ENCODE assay signal across 33 cellular contexts in the genomic region with DNA sequence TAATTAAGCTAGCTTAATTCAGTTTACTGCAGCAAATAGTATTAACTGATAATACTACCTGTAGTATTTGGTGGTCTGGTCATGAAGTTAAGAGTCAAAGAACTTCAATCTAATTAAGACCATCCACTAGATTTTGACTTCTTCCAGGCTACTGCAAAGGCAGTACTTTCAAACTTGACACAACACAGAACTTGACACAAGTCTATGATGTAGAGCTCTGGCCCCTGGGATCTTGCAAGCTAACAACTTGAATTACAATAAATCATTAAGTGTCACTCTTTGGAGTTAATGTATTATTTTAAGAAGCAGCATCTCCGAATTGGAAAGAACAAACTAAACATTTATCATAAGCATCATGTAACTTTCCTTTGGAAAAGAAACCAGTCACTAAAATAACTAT.
"Had no signal": no experiment of that assay in that cellular context is flagged by ENCODE, and none has a peak within 500 bp of the region (broad histone marks: within the 10 kb centered on the region; RNA-seq: fewer than 3 reads in every experiment).

No MANE protein-coding gene starts in this region.

- H3K27me3 Mint-ChIP-seq: activated CD4-positive, alpha-beta T cell treated with anti-CD3 and anti-CD28 coated beads, Interleukin-2, amount 10 ng/mL, durations not matched to agents 24 days and 14 days; activated T-cell treated with anti-CD3 and anti-CD28 coated beads, Interleukin-2, amount 50 U/mL, for 24 hours; brain had no signal

- H3K4me1 Mint-ChIP-seq: brain had no signal

- H3K4me3 ChIP-seq: adrenal gland, SJCRH30 had no signal

- ATAC-seq: activated CD8-positive, alpha-beta T cell treated with anti-CD3 and anti-CD28 coated beads, Interleukin-2, amount 10 ng/mL, durations not matched to agents 7 days and 5 days; activated naive CD4-positive, alpha-beta T cell treated with anti-CD3 and anti-CD28 coated beads, Interleukin-2, amount 50 U/mL, for 72 hours; Panc1 had no signal

- H3K4me1 ChIP-seq: SJCRH30 had no signal

- H3K9me3 Mint-ChIP-seq: activated CD4-positive, alpha-beta T cell treated with anti-CD3 and anti-CD28 coated beads, Interleukin-2, amount 10 ng/mL, durations not matched to agents 24 days and 14 days; activated naive CD4-positive, alpha-beta T cell treated with anti-CD3 and anti-CD28 coated beads for 36 hours; activated naive CD4-positive, alpha-beta T cell treated with anti-CD3 and anti-CD28 coated beads, Interleukin-2, amount 50 U/mL, for 72 hours; activated T-cell treated with anti-CD3 and anti-CD28 coated beads, Interleukin-2, amount 50 U/mL, for 24 hours; activated T-helper 2 cell treated with anti-CD3 and anti-CD28 coated beads, Interferon-gamma antibody, Interleukin-2, Interleukin-4, amounts not matched to agents 10 μg/mL and 5 μg/mL and 100 μg/mL, durations not matched to agents 14 hours and 24 hours and 36 hours; brain had no signal

- H3K27ac Mint-ChIP-seq: activated CD4-positive, alpha-beta T cell treated with anti-CD3 and anti-CD28 coated beads, Interleukin-2, amount 10 ng/mL, durations not matched to agents 24 days and 14 days; activated CD8-positive, alpha-beta T cell treated with anti-CD3 and anti-CD28 coated beads, Interleukin-2, amount 10 ng/mL, durations not matched to agents 7 days and 5 days; activated naive CD4-positive, alpha-beta T cell treated with anti-CD3 and anti-CD28 coated beads for 36 hours; activated naive CD4-positive, alpha-beta T cell treated with anti-CD3 and anti-CD28 coated beads, Interleukin-2, amount 50 U/mL, for 72 hours; activated T-cell treated with anti-CD3 and anti-CD28 coated beads, Interleukin-2, amount 50 U/mL, for 24 hours; activated T-helper 2 cell treated with anti-CD3 and anti-CD28 coated beads, Interferon-gamma antibody, Interleukin-2, Interleukin-4, amounts not matched to agents 10 μg/mL and 5 μg/mL and 100 μg/mL, durations not matched to agents 14 hours and 24 hours and 36 hours; brain had no signal

- H3K27ac ChIP-seq: adrenal gland, SJCRH30, WERI-Rb-1 had no signal

- H3K27me3 ChIP-seq: adrenal gland, SJCRH30 had no signal

- H3K9me3 ChIP-seq: adrenal gland, SJCRH30 had no signal

- H3K4me3 Mint-ChIP-seq: activated CD4-positive, alpha-beta T cell treated with anti-CD3 and anti-CD28 coated beads, Interleukin-2, amount 10 ng/mL, durations not matched to agents 24 days and 14 days; activated CD8-positive, alpha-beta T cell treated with anti-CD3 and anti-CD28 coated beads, Interleukin-2, amount 10 ng/mL, durations not matched to agents 7 days and 5 days; activated naive CD4-positive, alpha-beta T cell treated with anti-CD3 and anti-CD28 coated beads for 36 hours; activated T-cell treated with anti-CD3 and anti-CD28 coated beads, Interleukin-2, amount 50 U/mL, for 24 hours; brain had no signal

- DNase-seq: activated CD4-positive, alpha-beta T cell treated with anti-CD3 and anti-CD28 coated beads, Interleukin-2, amount 10 ng/mL, durations not matched to agents 24 days and 14 days; activated CD4-positive, alpha-beta T cell treated with anti-CD3 and anti-CD28 coated beads, Interleukin-2, amount 50 U/mL, for 4 hours; activated CD4-positive, CD25-positive, alpha-beta regulatory T cell; activated CD8-positive, alpha-beta T cell treated with anti-CD3 and anti-CD28 coated beads, Interleukin-2, amount 10 ng/mL, durations not matched to agents 7 days and 5 days; activated gamma-delta T cell; activated naive CD4-positive, alpha-beta T cell treated with anti-CD3 and anti-CD28 coated beads for 36 hours; activated T-cell treated with anti-CD3 and anti-CD28 coated beads, Interleukin-2, amount 50 U/mL, for 24 hours; adrenal gland; anterior cingulate cortex; caudate nucleus; cerebellar nuclear complex; Karpas-422; NCI-H1105; NCI-H1417 treated with DMSO at 0.1 percent for 48 hours; NCI-H187 treated with DMSO at 0.1 percent for 48 hours; NCI-H2081; NCI-H2171 treated with DMSO at 0.1 percent for 48 hours; NCI-H226; NCI-H446 treated with DMSO at 0.1 percent for 48 hours; NCI-H524; NCI-H69; OCI-M1; SHP77; SJCRH30; SW 1271; T-helper 1 cell; T-helper 2 cell; T-helper 9 cell; WERI-Rb-1 had no signal
